Comparison of ENCODE assay signal across 25 cellular contexts in the genomic region with DNA sequence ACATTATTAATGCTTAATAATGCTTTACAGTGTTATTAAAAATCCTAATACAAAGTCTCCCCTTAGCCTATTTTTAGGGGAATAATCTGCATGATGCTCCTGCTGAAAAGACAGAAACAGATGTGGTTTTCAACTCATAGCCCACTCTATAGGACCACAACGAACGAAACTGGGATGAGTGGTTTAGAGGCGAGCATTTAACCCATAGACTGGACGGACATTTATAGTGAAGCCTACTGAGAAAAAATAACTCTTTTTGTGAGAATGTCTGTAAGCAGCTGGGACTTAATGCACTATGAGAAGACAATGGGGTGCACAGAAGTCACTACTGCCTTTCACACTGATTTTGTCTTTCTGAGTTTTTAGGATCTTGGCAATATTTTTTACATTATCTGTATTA.
"Had no signal": no experiment of that assay in that cellular context is flagged by ENCODE, and none has a peak within 500 bp of the region (broad histone marks: within the 10 kb centered on the region; RNA-seq: fewer than 3 reads in every experiment).

No MANE protein-coding gene starts in this region.

- H3K27me3 Mint-ChIP-seq: dendritic cell treated with granulocyte-macrophage colony-stimulating factor and Interleukin-4, amounts not matched to agents 40 ng/mL and 50 ng/mL, for 4 days; effector memory CD8-positive, alpha-beta T cell had no signal

- H3K4me1 ChIP-seq: colonic mucosa, esophagus muscularis mucosa, esophagus squamous epithelium, foreskin keratinocyte, gastrocnemius medialis, gastroesophageal sphincter, heart left ventricle, heart right ventricle had no signal

- H3K36me3 ChIP-seq: colonic mucosa, esophagus muscularis mucosa, esophagus squamous epithelium, gastrocnemius medialis, gastroesophageal sphincter, heart left ventricle, heart right ventricle had no signal

- H3K27ac ChIP-seq: colonic mucosa, coronary artery, dorsolateral prefrontal cortex, epithelial cell of prostate, esophagus muscularis mucosa, esophagus squamous epithelium, foreskin keratinocyte, gastrocnemius medialis, gastroesophageal sphincter, heart left ventricle, heart right ventricle had no signal

- H3K9me3 Mint-ChIP-seq: effector memory CD8-positive, alpha-beta T cell; endodermal cell had no signal

- H3K9me3 ChIP-seq: colonic mucosa, esophagus muscularis mucosa, esophagus squamous epithelium, gastrocnemius medialis, gastroesophageal sphincter, heart left ventricle had no signal

- DNase-seq: colonic mucosa; cortex of kidney; dermis blood vessel endothelial cell; dorsolateral prefrontal cortex; effector CD4-positive, alpha-beta T cell; effector CD8-positive, alpha-beta T cell; effector memory CD4-positive, alpha-beta T cell; effector memory CD8-positive, alpha-beta T cell; endodermal cell; erythroblast; esophagus squamous epithelium; foreskin fibroblast; foreskin keratinocyte; foreskin melanocyte; gastrocnemius medialis; glutamatergic neuron; head of caudate nucleus; heart left ventricle; heart right ventricle had no signal

- H3K27ac Mint-ChIP-seq: dendritic cell treated with granulocyte-macrophage colony-stimulating factor and Interleukin-4, amounts not matched to agents 40 ng/mL and 50 ng/mL, for 4 days; effector memory CD8-positive, alpha-beta T cell; endodermal cell had no signal

- ATAC-seq: effector memory CD8-positive, alpha-beta T cell; esophagus mucosa; foreskin keratinocyte; gastrocnemius medialis; gastroesophageal sphincter; heart left ventricle; heart right ventricle had no signal

- H3K4me3 ChIP-seq: colonic mucosa, coronary artery, dorsolateral prefrontal cortex, esophagus muscularis mucosa, esophagus squamous epithelium, gastrocnemius medialis, gastroesophageal sphincter, heart left ventricle, heart right ventricle had no signal

- H3K27me3 ChIP-seq: colonic mucosa, dorsolateral prefrontal cortex, esophagus muscularis mucosa, esophagus squamous epithelium, foreskin keratinocyte, gastrocnemius medialis, gastroesophageal sphincter, heart left ventricle, heart right ventricle had no signal

- H3K4me3 Mint-ChIP-seq: dendritic cell treated with granulocyte-macrophage colony-stimulating factor and Interleukin-4, amounts not matched to agents 40 ng/mL and 50 ng/mL, for 4 days; effector memory CD8-positive, alpha-beta T cell; endodermal cell had no signal

- H3K4me1 Mint-ChIP-seq: endodermal cell had no signal
